Comparison of ENCODE assay signal across 8 cellular contexts in the genomic region with DNA sequence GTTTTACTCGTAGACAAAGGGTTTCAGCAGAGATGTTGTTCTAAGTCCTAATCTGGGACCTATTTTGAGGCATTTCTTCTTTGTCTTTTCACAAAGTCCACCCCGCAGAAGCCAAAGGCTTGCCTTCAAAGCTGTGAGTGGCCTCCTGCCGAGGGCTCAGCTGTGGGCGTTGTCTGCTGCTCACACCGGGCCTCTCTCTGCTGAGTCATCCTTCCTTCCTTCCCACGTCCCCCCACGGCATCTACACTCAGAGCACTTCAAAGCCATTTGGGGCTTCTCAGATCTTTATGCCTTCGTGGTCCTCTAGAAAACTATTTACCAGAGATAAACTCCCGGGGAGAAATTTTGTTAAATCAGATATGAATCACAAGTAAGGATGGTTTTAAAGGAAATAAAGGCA.
DNase-seq lines count a peak whose midpoint lies in the region; ATAC-seq, FAIRE-seq and TF ChIP-seq lines count a peak whose summit lies in the region.
"Had no signal": no experiment of that assay in that cellular context is flagged by ENCODE, and none has a peak within 500 bp of the region (broad histone marks: within the 10 kb centered on the region; RNA-seq: fewer than 3 reads in every experiment).

No MANE protein-coding gene starts in this region.

- peak; percentile 51 to 60 for DNase-seq in SJCRH30
- DNase-seq in activated effector memory CD4-positive, alpha-beta T cell treated with Interleukin-2 at 50 U/mL for 16 hours: peak; percentile 51
- DNase-seq in keratinocyte (ENCODE audit: low read depth, low spot score): no peak
- peak; percentile 30 for DNase-seq in stimulated activated CD8-positive, alpha-beta memory T cell treated with anti-CD3 and anti-CD28 coated beads, Interleukin-7, amount 100 ng/mL, for 24 hours (ENCODE audit: low read depth)
- DNase-seq in NCI-H2171 treated with DMSO at 0.1 percent for 48 hours (lab: John Stamatoyannopoulos, UW): no peak

- no peak for TF ChIP-seq CTCF in keratinocyte (optimal IDR thresholded peaks at IDR 0.05 in 1 of 3, IDR thresholded peaks at IDR 0.05 in 1 of 3, conservative IDR thresholded peaks at IDR 0.05 in 1 of 3; ENCODE audit: extremely low read depth in 1 of 3, insufficient read depth in 2 of 3, low read length in 3 of 3)

- H3K27me3 ChIP-seq in SJCRH30: no peaks in the 10 kb centered on the region
- H3K27me3 ChIP-seq in keratinocyte (ENCODE audit: control insufficient read depth, extremely low read depth, insufficient read depth, low read length): no peaks in the 10 kb centered on the region

- H3K79me2 ChIP-seq in keratinocyte (ENCODE audit: control insufficient read depth, insufficient read depth, low read length): no peaks in the 10 kb centered on the region

- H3K4me2 ChIP-seq in keratinocyte (ENCODE audit: control insufficient read depth, extremely low read depth, insufficient read depth, low read depth, low read length): no peak overlapping the region

- H3K27ac ChIP-seq in SJCRH30: no peak overlapping the region
- no peak overlapping the region for H3K27ac ChIP-seq in keratinocyte (ENCODE audit: control insufficient read depth, insufficient read depth, low read length)

- no peak overlapping the region for H3K4me3 ChIP-seq in SJCRH30
- H3K4me3 ChIP-seq in keratinocyte (ENCODE audit: control insufficient read depth in 2 of 3, extremely low read depth in 1 of 3, insufficient read depth in 2 of 3, low read depth in 1 of 3, low read length in 3 of 3): no peak overlapping the region

- no peaks in the 10 kb centered on the region for H3K9me1 ChIP-seq in keratinocyte (ENCODE audit: control insufficient read depth, extremely low read depth, insufficient read depth, low read length)

- peak overlapping the region; percentile 28 for H2AFZ ChIP-seq in keratinocyte (ENCODE audit: control insufficient read depth, low read length)

- no peak overlapping the region for H3K9ac ChIP-seq in keratinocyte (ENCODE audit: control insufficient read depth, extremely low read depth, insufficient read depth, low read length)

- no peak for FAIRE-seq in keratinocyte (lab: Jason Lieb, UNC)
- FAIRE-seq: colon had no signal

- ATAC-seq in GM18861 (IDR thresholded peaks at IDR 0.05; ENCODE audit: unreplicated experiment) (peak; percentile 21), HG03045 (IDR thresholded peaks at IDR 0.05; ENCODE audit: unreplicated experiment) (peak; percentile 47)

- H3K4me1 ChIP-seq in SJCRH30 (peaks cover 19% of the 10 kb centered on the region), keratinocyte (ENCODE audit: control insufficient read depth, extremely low read depth, insufficient read depth, low read length) (peaks cover 7% of the 10 kb centered on the region)

- H3K9me3 ChIP-seq in SJCRH30 (replicated peaks): no peaks in the 10 kb centered on the region
- no peaks in the 10 kb centered on the region for H3K9me3 ChIP-seq in keratinocyte (ENCODE audit: control insufficient read depth, low read depth, low read length)

- no peaks in the 10 kb centered on the region for H4K20me1 ChIP-seq in keratinocyte (ENCODE audit: control insufficient read depth, extremely low read depth, insufficient read depth, low read length)

- H3K36me3 ChIP-seq in SJCRH30: no peaks in the 10 kb centered on the region
- H3K36me3 ChIP-seq in keratinocyte (ENCODE audit: control insufficient read depth in 2 of 2, extremely low read depth in 1 of 2, insufficient read depth in 2 of 2, low read length in 2 of 2): no peaks in the 10 kb centered on the region

- dilution Hi-C loops in keratinocyte (cut with MboI; ENCODE audit: extremely low pct_ligation_motif_present, low sequenced_read_pairs): no loop called here

Comparison
In these comparisons a context has a peak if more than half of its experiments do, and no peak if none do; other contexts are left out.
1. DNase-seq: peak in SJCRH30 (2 of 2), activated effector memory CD4-positive, alpha-beta T cell treated with Interleukin-2 at 50 U/mL for 16 hours (single experiment) and stimulated activated CD8-positive, alpha-beta memory T cell treated with anti-CD3 and anti-CD28 coated beads, Interleukin-7, amount 100 ng/mL, for 24 hours (single experiment); none in keratinocyte (single experiment) and NCI-H2171 treated with DMSO at 0.1 percent for 48 hours (single experiment).